Comparison of ENCODE assay signal across 1 cellular context in the genomic region with DNA sequence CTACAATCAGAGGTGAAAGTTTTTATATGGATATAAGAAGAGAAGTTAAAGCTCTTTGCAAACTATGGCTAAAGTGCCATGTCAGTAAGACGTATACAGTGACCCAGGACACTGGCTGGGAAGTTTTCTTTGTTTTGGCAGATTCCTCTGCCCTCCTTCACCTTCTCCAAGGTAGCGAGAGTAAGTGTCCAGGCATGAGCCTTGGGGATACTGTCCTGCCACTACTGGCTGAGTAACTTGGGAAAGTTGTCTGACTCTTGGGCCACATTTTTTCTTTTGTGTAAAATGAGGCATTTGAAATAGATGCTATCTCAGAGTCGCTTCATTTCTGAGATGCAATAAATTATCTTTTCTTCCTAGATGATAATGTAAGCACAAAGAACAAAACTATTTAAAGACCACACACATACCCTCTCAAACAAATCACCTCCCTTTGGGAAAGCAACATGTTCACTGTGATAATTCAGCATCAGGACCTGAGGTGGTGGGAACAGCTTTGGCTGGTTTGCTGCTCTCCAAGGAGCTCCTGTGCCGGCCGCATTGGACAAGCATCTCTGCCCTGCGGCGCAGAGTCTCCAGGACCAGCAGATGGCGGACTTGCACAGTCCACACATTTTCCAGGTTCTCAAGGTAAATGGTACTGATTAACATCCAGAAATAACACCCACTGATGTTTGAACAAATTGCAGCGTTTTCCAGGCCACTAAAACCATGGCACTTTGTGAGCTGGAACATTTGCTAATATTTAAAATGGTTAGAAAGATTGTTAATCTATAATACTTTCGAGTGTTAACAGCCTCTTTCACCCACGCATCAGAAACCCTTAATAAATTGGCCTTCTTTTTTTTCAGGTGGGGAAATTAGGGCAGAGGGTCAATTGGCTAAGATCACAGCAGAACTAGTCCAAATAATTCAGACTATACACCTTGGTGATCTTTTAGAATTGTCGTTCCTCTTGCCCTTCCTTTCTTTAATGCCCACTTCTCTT.
TF ChIP-seq lines count a peak whose summit lies in the region.

No MANE protein-coding gene starts in this region.

TF ChIP-seq in HepG2, 621 proteins besides CTCF, POLR2A, EP300 and RAD21 (continued from another document and continues in another):
- TF ChIP-seq, protein P1, sequence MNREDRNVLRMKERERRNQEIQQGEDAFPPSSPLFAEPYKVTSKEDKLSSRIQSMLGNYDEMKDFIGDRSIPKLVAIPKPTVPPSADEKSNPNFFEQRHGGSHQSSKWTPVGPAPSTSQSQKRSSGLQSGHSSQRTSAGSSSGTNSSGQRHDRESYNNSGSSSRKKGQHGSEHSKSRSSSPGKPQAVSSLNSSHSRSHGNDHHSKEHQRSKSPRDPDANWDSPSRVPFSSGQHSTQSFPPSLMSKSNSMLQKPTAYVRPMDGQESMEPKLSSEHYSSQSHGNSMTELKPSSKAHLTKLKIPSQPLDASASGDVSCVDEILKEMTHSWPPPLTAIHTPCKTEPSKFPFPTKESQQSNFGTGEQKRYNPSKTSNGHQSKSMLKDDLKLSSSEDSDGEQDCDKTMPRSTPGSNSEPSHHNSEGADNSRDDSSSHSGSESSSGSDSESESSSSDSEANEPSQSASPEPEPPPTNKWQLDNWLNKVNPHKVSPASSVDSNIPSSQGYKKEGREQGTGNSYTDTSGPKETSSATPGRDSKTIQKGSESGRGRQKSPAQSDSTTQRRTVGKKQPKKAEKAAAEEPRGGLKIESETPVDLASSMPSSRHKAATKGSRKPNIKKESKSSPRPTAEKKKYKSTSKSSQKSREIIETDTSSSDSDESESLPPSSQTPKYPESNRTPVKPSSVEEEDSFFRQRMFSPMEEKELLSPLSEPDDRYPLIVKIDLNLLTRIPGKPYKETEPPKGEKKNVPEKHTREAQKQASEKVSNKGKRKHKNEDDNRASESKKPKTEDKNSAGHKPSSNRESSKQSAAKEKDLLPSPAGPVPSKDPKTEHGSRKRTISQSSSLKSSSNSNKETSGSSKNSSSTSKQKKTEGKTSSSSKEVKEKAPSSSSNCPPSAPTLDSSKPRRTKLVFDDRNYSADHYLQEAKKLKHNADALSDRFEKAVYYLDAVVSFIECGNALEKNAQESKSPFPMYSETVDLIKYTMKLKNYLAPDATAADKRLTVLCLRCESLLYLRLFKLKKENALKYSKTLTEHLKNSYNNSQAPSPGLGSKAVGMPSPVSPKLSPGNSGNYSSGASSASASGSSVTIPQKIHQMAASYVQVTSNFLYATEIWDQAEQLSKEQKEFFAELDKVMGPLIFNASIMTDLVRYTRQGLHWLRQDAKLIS (CRISPR knock-in tag; IDR thresholded peaks at IDR 0.05): 0 out of 2 replicates have a peak, but pooled peaks have one; percentile 50
- TF ChIP-seq CBX5 (CRISPR knock-in tag; IDR thresholded peaks at IDR 0.05; ENCODE audit: borderline replicate concordance): peak; percentile 76; the same call in 1 of the 2 replicates
- 0 out of 2 replicates have a peak, but pooled peaks have one; percentile 30 for TF ChIP-seq KLF9 (CRISPR knock-in tag; IDR thresholded peaks at IDR 0.05; ENCODE audit: low read depth)
- TF ChIP-seq ZNF460 (CRISPR knock-in tag; IDR thresholded peaks at IDR 0.05; ENCODE audit: borderline replicate concordance): no peak
- TF ChIP-seq, protein P2, sequence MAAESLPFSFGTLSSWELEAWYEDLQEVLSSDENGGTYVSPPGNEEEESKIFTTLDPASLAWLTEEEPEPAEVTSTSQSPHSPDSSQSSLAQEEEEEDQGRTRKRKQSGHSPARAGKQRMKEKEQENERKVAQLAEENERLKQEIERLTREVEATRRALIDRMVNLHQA (CRISPR knock-in tag; IDR thresholded peaks at IDR 0.05): no peak
- no peak for TF ChIP-seq ZFY (CRISPR knock-in tag; IDR thresholded peaks at IDR 0.05)
- TF ChIP-seq, protein P3, sequence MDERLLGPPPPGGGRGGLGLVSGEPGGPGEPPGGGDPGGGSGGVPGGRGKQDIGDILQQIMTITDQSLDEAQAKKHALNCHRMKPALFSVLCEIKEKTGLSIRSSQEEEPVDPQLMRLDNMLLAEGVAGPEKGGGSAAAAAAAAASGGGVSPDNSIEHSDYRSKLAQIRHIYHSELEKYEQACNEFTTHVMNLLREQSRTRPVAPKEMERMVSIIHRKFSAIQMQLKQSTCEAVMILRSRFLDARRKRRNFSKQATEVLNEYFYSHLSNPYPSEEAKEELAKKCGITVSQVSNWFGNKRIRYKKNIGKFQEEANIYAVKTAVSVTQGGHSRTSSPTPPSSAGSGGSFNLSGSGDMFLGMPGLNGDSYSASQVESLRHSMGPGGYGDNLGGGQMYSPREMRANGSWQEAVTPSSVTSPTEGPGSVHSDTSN (CRISPR knock-in tag; IDR thresholded peaks at IDR 0.05): no peak
- no peak for TF ChIP-seq ZBTB8A (CRISPR knock-in tag; IDR thresholded peaks at IDR 0.05; ENCODE audit: borderline replicate concordance, low read depth)
- TF ChIP-seq TCF7L2 (IDR thresholded peaks at IDR 0.05; ENCODE audit: low read depth, low read length): no peak
- TF ChIP-seq MAFG (CRISPR knock-in tag; IDR thresholded peaks at IDR 0.05): no peak
- TF ChIP-seq KAT2B (IDR thresholded peaks at IDR 0.05; ENCODE audit: borderline replicate concordance, low read depth, low read length): no peak
- no peak for TF ChIP-seq FOXA1 (IDR thresholded peaks at IDR 0.05)
- TF ChIP-seq FOXA1 (CRISPR knock-in tag; IDR thresholded peaks at IDR 0.05): no peak
- no peak for TF ChIP-seq FOXC1 (CRISPR knock-in tag; IDR thresholded peaks at IDR 0.05; ENCODE audit: borderline replicate concordance)
- TF ChIP-seq ZNF451 (CRISPR knock-in tag; IDR thresholded peaks at IDR 0.05): no peak
- no peak for TF ChIP-seq ZNF33A (CRISPR knock-in tag; IDR thresholded peaks at IDR 0.05; ENCODE audit: borderline replicate concordance)
- no peak for TF ChIP-seq ONECUT2 (CRISPR knock-in tag; IDR thresholded peaks at IDR 0.05)
- TF ChIP-seq ZFP41 (CRISPR knock-in tag; IDR thresholded peaks at IDR 0.05; ENCODE audit: borderline replicate concordance): no peak
- TF ChIP-seq, protein P4, sequence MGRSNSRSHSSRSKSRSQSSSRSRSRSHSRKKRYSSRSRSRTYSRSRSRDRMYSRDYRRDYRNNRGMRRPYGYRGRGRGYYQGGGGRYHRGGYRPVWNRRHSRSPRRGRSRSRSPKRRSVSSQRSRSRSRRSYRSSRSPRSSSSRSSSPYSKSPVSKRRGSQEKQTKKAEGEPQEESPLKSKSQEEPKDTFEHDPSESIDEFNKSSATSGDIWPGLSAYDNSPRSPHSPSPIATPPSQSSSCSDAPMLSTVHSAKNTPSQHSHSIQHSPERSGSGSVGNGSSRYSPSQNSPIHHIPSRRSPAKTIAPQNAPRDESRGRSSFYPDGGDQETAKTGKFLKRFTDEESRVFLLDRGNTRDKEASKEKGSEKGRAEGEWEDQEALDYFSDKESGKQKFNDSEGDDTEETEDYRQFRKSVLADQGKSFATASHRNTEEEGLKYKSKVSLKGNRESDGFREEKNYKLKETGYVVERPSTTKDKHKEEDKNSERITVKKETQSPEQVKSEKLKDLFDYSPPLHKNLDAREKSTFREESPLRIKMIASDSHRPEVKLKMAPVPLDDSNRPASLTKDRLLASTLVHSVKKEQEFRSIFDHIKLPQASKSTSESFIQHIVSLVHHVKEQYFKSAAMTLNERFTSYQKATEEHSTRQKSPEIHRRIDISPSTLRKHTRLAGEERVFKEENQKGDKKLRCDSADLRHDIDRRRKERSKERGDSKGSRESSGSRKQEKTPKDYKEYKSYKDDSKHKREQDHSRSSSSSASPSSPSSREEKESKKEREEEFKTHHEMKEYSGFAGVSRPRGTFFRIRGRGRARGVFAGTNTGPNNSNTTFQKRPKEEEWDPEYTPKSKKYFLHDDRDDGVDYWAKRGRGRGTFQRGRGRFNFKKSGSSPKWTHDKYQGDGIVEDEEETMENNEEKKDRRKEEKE (IDR thresholded peaks at IDR 0.05): no peak
- TF ChIP-seq ZNF841 (CRISPR knock-in tag; IDR thresholded peaks at IDR 0.05; ENCODE audit: borderline replicate concordance): no peak
- no peak for TF ChIP-seq ZNF558 (CRISPR knock-in tag; IDR thresholded peaks at IDR 0.05; ENCODE audit: borderline replicate concordance)
- TF ChIP-seq REPIN1 (CRISPR knock-in tag; IDR thresholded peaks at IDR 0.05; ENCODE audit: borderline replicate concordance, low read depth): 0 out of 2 replicates have a peak, but pooled peaks have one; percentile 52
- no peak for TF ChIP-seq ZNF496 (CRISPR knock-in tag; IDR thresholded peaks at IDR 0.05; ENCODE audit: insufficient replicate concordance)
- no peak for TF ChIP-seq NCOA5 (CRISPR knock-in tag; IDR thresholded peaks at IDR 0.05)
- no peak for TF ChIP-seq CENPX (CRISPR knock-in tag; IDR thresholded peaks at IDR 0.05)
- TF ChIP-seq RXRB (CRISPR knock-in tag; IDR thresholded peaks at IDR 0.05; ENCODE audit: borderline replicate concordance): peak; percentile 76
- no peak for TF ChIP-seq PRPF4 (IDR thresholded peaks at IDR 0.05; ENCODE audit: low read depth, low read length, poor library complexity, severe bottlenecking)
- TF ChIP-seq ZNF530 (CRISPR knock-in tag; IDR thresholded peaks at IDR 0.05; ENCODE audit: low read depth): no peak
- TF ChIP-seq, protein P5, sequence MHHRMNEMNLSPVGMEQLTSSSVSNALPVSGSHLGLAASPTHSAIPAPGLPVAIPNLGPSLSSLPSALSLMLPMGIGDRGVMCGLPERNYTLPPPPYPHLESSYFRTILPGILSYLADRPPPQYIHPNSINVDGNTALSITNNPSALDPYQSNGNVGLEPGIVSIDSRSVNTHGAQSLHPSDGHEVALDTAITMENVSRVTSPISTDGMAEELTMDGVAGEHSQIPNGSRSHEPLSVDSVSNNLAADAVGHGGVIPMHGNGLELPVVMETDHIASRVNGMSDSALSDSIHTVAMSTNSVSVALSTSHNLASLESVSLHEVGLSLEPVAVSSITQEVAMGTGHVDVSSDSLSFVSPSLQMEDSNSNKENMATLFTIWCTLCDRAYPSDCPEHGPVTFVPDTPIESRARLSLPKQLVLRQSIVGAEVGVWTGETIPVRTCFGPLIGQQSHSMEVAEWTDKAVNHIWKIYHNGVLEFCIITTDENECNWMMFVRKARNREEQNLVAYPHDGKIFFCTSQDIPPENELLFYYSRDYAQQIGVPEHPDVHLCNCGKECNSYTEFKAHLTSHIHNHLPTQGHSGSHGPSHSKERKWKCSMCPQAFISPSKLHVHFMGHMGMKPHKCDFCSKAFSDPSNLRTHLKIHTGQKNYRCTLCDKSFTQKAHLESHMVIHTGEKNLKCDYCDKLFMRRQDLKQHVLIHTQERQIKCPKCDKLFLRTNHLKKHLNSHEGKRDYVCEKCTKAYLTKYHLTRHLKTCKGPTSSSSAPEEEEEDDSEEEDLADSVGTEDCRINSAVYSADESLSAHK (CRISPR knock-in tag; IDR thresholded peaks at IDR 0.05; ENCODE audit: borderline replicate concordance): no peak
- no peak for TF ChIP-seq ZNF652 (CRISPR knock-in tag; IDR thresholded peaks at IDR 0.05; ENCODE audit: borderline replicate concordance, low read depth)
- no peak for TF ChIP-seq SMAD9 (CRISPR knock-in tag; IDR thresholded peaks at IDR 0.05)
- TF ChIP-seq, protein P6, sequence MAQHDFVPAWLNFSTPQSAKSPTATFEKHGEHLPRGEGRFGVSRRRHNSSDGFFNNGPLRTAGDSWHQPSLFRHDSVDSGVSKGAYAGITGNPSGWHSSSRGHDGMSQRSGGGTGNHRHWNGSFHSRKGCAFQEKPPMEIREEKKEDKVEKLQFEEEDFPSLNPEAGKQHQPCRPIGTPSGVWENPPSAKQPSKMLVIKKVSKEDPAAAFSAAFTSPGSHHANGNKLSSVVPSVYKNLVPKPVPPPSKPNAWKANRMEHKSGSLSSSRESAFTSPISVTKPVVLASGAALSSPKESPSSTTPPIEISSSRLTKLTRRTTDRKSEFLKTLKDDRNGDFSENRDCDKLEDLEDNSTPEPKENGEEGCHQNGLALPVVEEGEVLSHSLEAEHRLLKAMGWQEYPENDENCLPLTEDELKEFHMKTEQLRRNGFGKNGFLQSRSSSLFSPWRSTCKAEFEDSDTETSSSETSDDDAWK (CRISPR knock-in tag; IDR thresholded peaks at IDR 0.05): no peak
- TF ChIP-seq, protein P7, sequence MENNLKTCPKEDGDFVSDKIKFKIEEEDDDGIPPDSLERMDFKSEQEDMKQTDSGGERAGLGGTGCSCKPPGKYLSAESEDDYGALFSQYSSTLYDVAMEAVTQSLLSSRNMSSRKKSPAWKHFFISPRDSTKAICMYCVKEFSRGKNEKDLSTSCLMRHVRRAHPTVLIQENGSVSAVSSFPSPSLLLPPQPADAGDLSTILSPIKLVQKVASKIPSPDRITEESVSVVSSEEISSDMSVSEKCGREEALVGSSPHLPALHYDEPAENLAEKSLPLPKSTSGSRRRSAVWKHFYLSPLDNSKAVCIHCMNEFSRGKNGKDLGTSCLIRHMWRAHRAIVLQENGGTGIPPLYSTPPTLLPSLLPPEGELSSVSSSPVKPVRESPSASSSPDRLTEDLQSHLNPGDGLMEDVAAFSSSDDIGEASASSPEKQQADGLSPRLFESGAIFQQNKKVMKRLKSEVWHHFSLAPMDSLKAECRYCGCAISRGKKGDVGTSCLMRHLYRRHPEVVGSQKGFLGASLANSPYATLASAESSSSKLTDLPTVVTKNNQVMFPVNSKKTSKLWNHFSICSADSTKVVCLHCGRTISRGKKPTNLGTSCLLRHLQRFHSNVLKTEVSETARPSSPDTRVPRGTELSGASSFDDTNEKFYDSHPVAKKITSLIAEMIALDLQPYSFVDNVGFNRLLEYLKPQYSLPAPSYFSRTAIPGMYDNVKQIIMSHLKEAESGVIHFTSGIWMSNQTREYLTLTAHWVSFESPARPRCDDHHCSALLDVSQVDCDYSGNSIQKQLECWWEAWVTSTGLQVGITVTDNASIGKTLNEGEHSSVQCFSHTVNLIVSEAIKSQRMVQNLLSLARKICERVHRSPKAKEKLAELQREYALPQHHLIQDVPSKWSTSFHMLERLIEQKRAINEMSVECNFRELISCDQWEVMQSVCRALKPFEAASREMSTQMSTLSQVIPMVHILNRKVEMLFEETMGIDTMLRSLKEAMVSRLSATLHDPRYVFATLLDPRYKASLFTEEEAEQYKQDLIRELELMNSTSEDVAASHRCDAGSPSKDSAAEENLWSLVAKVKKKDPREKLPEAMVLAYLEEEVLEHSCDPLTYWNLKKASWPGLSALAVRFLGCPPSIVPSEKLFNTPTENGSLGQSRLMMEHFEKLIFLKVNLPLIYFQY (CRISPR knock-in tag; IDR thresholded peaks at IDR 0.05; ENCODE audit: borderline replicate concordance): peak; percentile 63; the same call in 1 of the 2 replicates
- no peak for TF ChIP-seq SMYD3 (CRISPR knock-in tag; IDR thresholded peaks at IDR 0.05)
